2 cellular contexts compared by ENCODE assay signal in the genomic region with DNA sequence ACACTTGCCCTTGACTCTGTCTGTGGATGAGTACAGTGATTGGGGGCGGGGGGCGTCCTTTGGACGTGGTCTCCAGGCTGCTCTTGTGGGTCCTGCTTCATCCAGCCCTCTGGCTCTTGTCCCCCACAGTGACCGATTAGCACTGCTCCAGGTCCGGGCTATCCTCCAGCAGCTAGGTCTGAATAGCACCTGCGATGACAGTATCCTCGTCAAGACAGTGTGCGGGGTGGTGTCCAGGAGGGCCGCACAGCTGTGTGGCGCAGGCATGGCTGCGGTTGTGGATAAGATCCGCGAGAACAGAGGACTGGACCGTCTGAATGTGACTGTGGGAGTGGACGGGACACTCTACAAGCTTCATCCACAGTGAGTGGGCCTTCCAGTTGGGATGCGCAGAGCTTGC.
TF ChIP-seq lines count a peak whose summit lies in the region.

No MANE protein-coding gene starts in this region.

TF ChIP-seq in liver, 16 proteins besides CTCF, POLR2A, EP300 and RAD21:
- TF ChIP-seq ATF3 (IDR thresholded peaks at IDR 0.05) (no peak), YY1 (IDR thresholded peaks at IDR 0.05) (no peak), REST (IDR thresholded peaks at IDR 0.05) (no peak), FOXA1 (IDR thresholded peaks at IDR 0.05) (no peak), HNF4G (IDR thresholded peaks at IDR 0.05) (no peak), EGR1 (IDR thresholded peaks at IDR 0.05; ENCODE audit: low read depth in 2 of 2) (no peak), NR2F2 (IDR thresholded peaks at IDR 0.05) (no peak), SP1 (IDR thresholded peaks at IDR 0.05) (no peak), JUND (IDR thresholded peaks at IDR 0.05) (no peak), RXRA (IDR thresholded peaks at IDR 0.05) (no peak), HNF4A (conservative IDR thresholded peaks at IDR 0.05) (no peak), TAF1 (conservative IDR thresholded peaks at IDR 0.05) (no peak), MAX (IDR thresholded peaks at IDR 0.05) (no peak)
- TF ChIP-seq, protein P1, sequence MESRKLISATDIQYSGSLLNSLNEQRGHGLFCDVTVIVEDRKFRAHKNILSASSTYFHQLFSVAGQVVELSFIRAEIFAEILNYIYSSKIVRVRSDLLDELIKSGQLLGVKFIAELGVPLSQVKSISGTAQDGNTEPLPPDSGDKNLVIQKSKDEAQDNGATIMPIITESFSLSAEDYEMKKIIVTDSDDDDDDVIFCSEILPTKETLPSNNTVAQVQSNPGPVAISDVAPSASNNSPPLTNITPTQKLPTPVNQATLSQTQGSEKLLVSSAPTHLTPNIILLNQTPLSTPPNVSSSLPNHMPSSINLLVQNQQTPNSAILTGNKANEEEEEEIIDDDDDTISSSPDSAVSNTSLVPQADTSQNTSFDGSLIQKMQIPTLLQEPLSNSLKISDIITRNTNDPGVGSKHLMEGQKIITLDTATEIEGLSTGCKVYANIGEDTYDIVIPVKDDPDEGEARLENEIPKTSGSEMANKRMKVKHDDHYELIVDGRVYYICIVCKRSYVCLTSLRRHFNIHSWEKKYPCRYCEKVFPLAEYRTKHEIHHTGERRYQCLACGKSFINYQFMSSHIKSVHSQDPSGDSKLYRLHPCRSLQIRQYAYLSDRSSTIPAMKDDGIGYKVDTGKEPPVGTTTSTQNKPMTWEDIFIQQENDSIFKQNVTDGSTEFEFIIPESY (IDR thresholded peaks at IDR 0.05): no peak

TF ChIP-seq in HepG2, 621 proteins besides CTCF, POLR2A, EP300 and RAD21:
- TF ChIP-seq ZNF784 (CRISPR knock-in tag; IDR thresholded peaks at IDR 0.05; ENCODE audit: borderline replicate concordance) (no peak), GMEB1 (CRISPR knock-in tag; IDR thresholded peaks at IDR 0.05; ENCODE audit: borderline replicate concordance) (no peak)
TF ChIP-seq in HepG2: peak in this region for 0.
